ENCODE assay signal across 20 cellular contexts in the genomic region with DNA sequence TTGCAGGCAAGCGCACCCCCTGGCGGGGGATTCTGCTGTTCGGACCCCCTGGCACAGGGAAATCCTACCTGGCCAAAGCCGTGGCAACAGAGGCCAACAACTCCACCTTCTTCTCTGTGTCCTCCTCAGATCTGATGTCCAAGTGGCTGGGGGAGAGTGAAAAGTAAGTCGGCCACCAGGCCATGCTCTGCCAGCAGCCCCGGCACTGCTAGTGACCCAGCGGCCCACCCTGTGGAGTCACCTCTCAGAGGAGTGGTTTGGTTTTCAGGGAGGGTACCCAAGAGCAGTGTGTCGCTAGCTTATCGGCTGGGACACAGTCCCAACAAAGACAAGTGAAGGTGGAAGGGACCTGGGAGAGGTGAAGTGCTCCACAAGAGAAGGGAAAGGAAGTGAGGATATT. TPM values are rescaled to one million over a fixed set of nuclear protein-coding genes. Genes with fewer than 3 reads are reported as not detected.
A peak's percentile ranks its signal among the peaks of the same experiment; 100 is the strongest.
DNase-seq lines count a peak whose midpoint lies in the region; ATAC-seq and TF ChIP-seq lines count a peak whose summit lies in the region.
"Had no signal": no experiment of that assay in that cellular context is flagged by ENCODE, and none has a peak within 500 bp of the region (broad histone marks: within the 10 kb centered on the region; RNA-seq: fewer than 3 reads in every experiment).

No MANE protein-coding gene starts in this region.

- no peak overlapping the region for H3K4me2 ChIP-seq in BLaER1
- no peak overlapping the region for H3K4me2 ChIP-seq in neural progenitor cell
- H3K4me2 ChIP-seq in GM23248 (ENCODE audit: unreplicated experiment) = no peak overlapping the region

- no peaks in the 10 kb centered on the region for H3K9me3 Mint-ChIP-seq in neural progenitor cell
- H3K9me3 Mint-ChIP-seq: IgD-negative memory B cell had no signal

- POLR2A ChIA-PET in HEK293 (lab: Yijun Ruan, JAX) = no interaction called here

- peaks cover 3% of the 10 kb centered on the region for H3K27me3 Mint-ChIP-seq in neural progenitor cell (ENCODE audit: insufficient read depth, low read depth)
- H3K27me3 Mint-ChIP-seq: IgD-negative memory B cell had no signal

- H3K4me1 Mint-ChIP-seq in neural progenitor cell = no peaks in the 10 kb centered on the region

- H3K36me3 ChIP-seq in BLaER1 = peaks cover 100% of the 10 kb centered on the region
- H3K36me3 ChIP-seq in HEK293 (ENCODE audit: control insufficient read depth in 2 of 2, insufficient read depth in 1 of 2, low read length in 2 of 2) = peaks cover 17 to 94% of the 10 kb centered on the region in 2 experiments; a peak in 2 of 3 replicates
- no peaks in the 10 kb centered on the region for H3K36me3 ChIP-seq in neural progenitor cell
- H3K36me3 ChIP-seq in GM23248 (ENCODE audit: low read depth) = peaks cover 30% of the 10 kb centered on the region

- H3K36me3 Mint-ChIP-seq in neural progenitor cell = peaks cover 31% of the 10 kb centered on the region

- peak overlapping the region; percentile 11 for H3K4me3 Mint-ChIP-seq in neural progenitor cell
- H3K4me3 Mint-ChIP-seq: CD14-positive monocyte had no signal

- H2AFZ ChIP-seq in neural progenitor cell (replicated peaks) = no peak overlapping the region
- H2AFZ ChIP-seq in GM23248 = no peak overlapping the region

- CTCF ChIA-PET in HEK293 (lab: Yijun Ruan, JAX) = interaction anchor here (0.6 kb wide), 1 partner anchor 64 kb away, joined by 3 read pairs; no protein-coding TSS in a partner anchor

- in situ Hi-C loops in GM23248 (cut with MboI) = no loop called here

- no peaks in the 10 kb centered on the region for H3K9me3 ChIP-seq in BLaER1
- H3K9me3 ChIP-seq in HEK293 (ENCODE audit: control insufficient read depth, insufficient read depth, low read depth, low read length) = no peaks in the 10 kb centered on the region
- H3K9me3 ChIP-seq in neural progenitor cell (ENCODE audit: low read depth) = no peaks in the 10 kb centered on the region
- no peaks in the 10 kb centered on the region for H3K9me3 ChIP-seq in GM23248 (ENCODE audit: low read depth)
- H3K9me3 ChIP-seq: HAP-1 had no signal

- H3K79me2 ChIP-seq in neural progenitor cell (ENCODE audit: low read depth) = peaks cover 34% of the 10 kb centered on the region
- peaks cover 88% of the 10 kb centered on the region for H3K79me2 ChIP-seq in GM23248 (ENCODE audit: insufficient read depth)

- H3K9ac ChIP-seq in BLaER1 = no peak overlapping the region
- H3K9ac ChIP-seq in neural progenitor cell = no peak overlapping the region
- H3K9ac ChIP-seq in GM23248 = no peak overlapping the region

- H3K27ac Mint-ChIP-seq in neural progenitor cell = no peak overlapping the region

- peaks cover 49% of the 10 kb centered on the region for H3K4me1 ChIP-seq in BLaER1
- peaks cover 2% of the 10 kb centered on the region; the same call in 1 of the 2 replicates for H3K4me1 ChIP-seq in HEK293 (ENCODE audit: control insufficient read depth, insufficient read depth, low read length)
- H3K4me1 ChIP-seq in neural progenitor cell = no peaks in the 10 kb centered on the region
- H3K4me1 ChIP-seq in GM23248 (ENCODE audit: insufficient read depth) = no peaks in the 10 kb centered on the region
- H3K4me1 ChIP-seq: HAP-1 had no signal

- DNase-seq in coronary artery (ENCODE audit: low spot score) = peak; percentile 50
- DNase-seq in neural progenitor cell (ENCODE audit: low spot score) = no peak
- no peak for DNase-seq in NCI-H2081 (lab: John Stamatoyannopoulos, UW)
- DNase-seq in GM23248 = no peak
- DNase-seq in OCI-M2 (lab: John Stamatoyannopoulos, UW; ENCODE audit: unreplicated experiment) = no peak
- DNase-seq: GDM1, MM.1S, NCI-H1092, NCI-H1436 treated with DMSO at 0.1 percent for 48 hours, NCI-H2029 treated with DMSO at 0.1 percent for 48 hours, SHP77 had no signal

- TF ChIP-seq CTCF in HEK293 (tag by site-specific recombination; IDR thresholded peaks at IDR 0.05) (no peak), coronary artery (IDR thresholded peaks at IDR 0.05) (no peak), neural progenitor cell (IDR thresholded peaks at IDR 0.05) (no peak)

- H3K27ac ChIP-seq in BLaER1 (0 out of 2 replicates have a peak overlapping the region, but pooled peaks have one; percentile 60), HEK293 (ENCODE audit: extremely low read depth, low read depth, low read length) (no peak overlapping the region), coronary artery (no peak overlapping the region), neural progenitor cell (no peak overlapping the region), GM23248 (no peak overlapping the region)
- H3K27ac ChIP-seq: HL-60, SK-N-MC had no signal

- no peak for ATAC-seq in GM19455 (IDR thresholded peaks at IDR 0.05; ENCODE audit: unreplicated experiment)

- H3K4me3 ChIP-seq in BLaER1 = no peak overlapping the region
- H3K4me3 ChIP-seq in HEK293 (ENCODE audit: low read depth, low read length) = no peak overlapping the region
- no peak overlapping the region for H3K4me3 ChIP-seq in coronary artery
- H3K4me3 ChIP-seq in neural progenitor cell = no peak overlapping the region
- H3K4me3 ChIP-seq in GM23248 = no peak overlapping the region
- H3K4me3 ChIP-seq: HAP-1, SK-N-MC had no signal

- H3K27me3 ChIP-seq in BLaER1 (no peaks in the 10 kb centered on the region), neural progenitor cell (no peaks in the 10 kb centered on the region), GM23248 (replicated peaks; ENCODE audit: insufficient read depth) (no peaks in the 10 kb centered on the region)

- no peaks in the 10 kb centered on the region for H3K9me2 ChIP-seq in GM23248 (ENCODE audit: insufficient read depth)

- H4K20me1 ChIP-seq in BLaER1 (peaks cover 99% of the 10 kb centered on the region), neural progenitor cell (ENCODE audit: low read depth) (peaks cover 40% of the 10 kb centered on the region), GM23248 (ENCODE audit: insufficient read depth) (no peaks in the 10 kb centered on the region)

- 85 to 86% methylated on average over 9 of the region's 9 CpGs for WGBS in GM23248 (ENCODE audit: low coverage in 1 of 2, low lambda C conversion rate in 2 of 2, missing lambda C conversion rate in 2 of 2), 2 experiments

- H3F3A ChIP-seq in neural progenitor cell (ENCODE audit: low read depth) = peaks cover 3% of the 10 kb centered on the region
- 0 out of 2 replicates have a peak, but pooled peaks cover 9% of the 10 kb centered on the region for H3F3A ChIP-seq in GM23248 (ENCODE audit: insufficient read depth)

TF ChIP-seq in HEK293, 187 proteins besides CTCF, POLR2A, EP300 and RAD21 (continues in another document):
- no peak for TF ChIP-seq ZNF239 (tag by site-specific recombination; IDR thresholded peaks at IDR 0.05)

RNA-seq across cellular contexts. Expression of a gene that starts 8.2 kb away (rescaled TPM):
- 21.9 and 35.8 TPM in 2 replicates for total RNA-seq in neural progenitor cell (ENCODE audit: low replicate concordance)
- 35.9 and 36.5 TPM in 2 replicates for total RNA-seq in GM23248 (2014; rRNA removed; shearing (Covaris generic))
- polyA plus RNA-seq in GM23248 (2016; fragmentation: Nextera tagmentation; extraction: Ambion mirVana) = 43.8 and 44.9 TPM in 2 replicates

RNA-seq across cellular contexts. Expression of a gene that starts 11.0 kb away (rescaled TPM):
- 12.9 and 14.1 TPM in 2 replicates for total RNA-seq in neural progenitor cell (ENCODE audit: low replicate concordance)
- total RNA-seq in GM23248 (2014; rRNA removed; shearing (Covaris generic)) = 12.3 and 21.5 TPM in 2 replicates
- polyA plus RNA-seq in GM23248 (2016; fragmentation: Nextera tagmentation; extraction: Ambion mirVana) = 18.0 and 20.9 TPM in 2 replicates

RNA-seq across cellular contexts. Expression of a gene that starts 20.0 kb away (rescaled TPM):
- 30.3 and 72.4 TPM in 2 replicates for total RNA-seq in neural progenitor cell (ENCODE audit: low replicate concordance)
- 52.4 and 65.9 TPM in 2 replicates for total RNA-seq in GM23248 (2014; rRNA removed; shearing (Covaris generic))
- 28.9 and 29.1 TPM in 2 replicates for polyA plus RNA-seq in GM23248 (2016; fragmentation: Nextera tagmentation; extraction: Ambion mirVana)

RNA-seq across cellular contexts. Expression of a gene that starts 20.2 kb away (rescaled TPM):
- 17.2 and 23.7 TPM in 2 replicates for total RNA-seq in neural progenitor cell (ENCODE audit: low replicate concordance)
- 16.3 and 24.2 TPM in 2 replicates for total RNA-seq in GM23248 (2014; rRNA removed; shearing (Covaris generic))
- polyA plus RNA-seq in GM23248 (2016; fragmentation: Nextera tagmentation; extraction: Ambion mirVana) = 35.1 and 35.6 TPM in 2 replicates

RNA-seq across cellular contexts. Expression of a gene that starts 32.2 kb away (rescaled TPM):
- total RNA-seq in neural progenitor cell (ENCODE audit: low replicate concordance) = not detected in 2 replicates
- total RNA-seq in GM23248 (2014; rRNA removed; shearing (Covaris generic)) = not detected in 2 replicates
- polyA plus RNA-seq in GM23248 (2016; fragmentation: Nextera tagmentation; extraction: Ambion mirVana) = 0.30 and 0.46 TPM in 2 replicates
- total RNA-seq: LHCN-M2 had no signal
- polyA plus RNA-seq: CD14-positive monocyte, IgD-negative memory B cell had no signal
